Comparison of ENCODE assay signal across 25 cellular contexts in the genomic region with DNA sequence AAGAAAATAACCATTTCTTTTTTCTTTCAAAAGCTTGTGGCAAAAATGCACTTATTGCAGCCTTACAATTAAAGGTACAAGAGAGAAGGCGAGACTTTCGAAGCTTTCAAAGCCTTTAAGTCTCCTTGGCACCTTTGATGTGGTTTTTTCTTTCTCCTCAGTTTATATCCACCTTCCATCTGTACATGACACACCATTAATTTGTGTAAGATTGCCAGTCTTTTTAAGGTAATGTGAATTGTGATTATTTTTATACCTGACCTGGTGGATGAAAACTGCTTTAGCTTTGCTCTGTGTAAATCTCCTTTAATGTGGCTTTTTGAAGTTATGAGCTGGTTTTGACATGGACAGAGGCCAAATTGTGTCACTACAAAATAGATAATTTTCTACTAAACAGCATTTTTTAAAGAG.
"Had no signal": no experiment of that assay in that cellular context is flagged by ENCODE, and none has a peak within 500 bp of the region (broad histone marks: within the 10 kb centered on the region; RNA-seq: fewer than 3 reads in every experiment).

No MANE protein-coding gene starts in this region.

- H3K4me2 ChIP-seq: hepatocyte had no signal

- H3K4me1 ChIP-seq: parathyroid adenoma had no signal

- H3K79me2 ChIP-seq: hepatocyte, parathyroid adenoma had no signal

- H3K36me3 ChIP-seq: lower lobe of right lung, right lobe of liver, thoracic aorta, transverse colon had no signal

- DNase-seq: cortex of kidney; dorsolateral prefrontal cortex; effector CD8-positive, alpha-beta T cell; foreskin fibroblast; kidney; left cardiac atrium; left ventricle myocardium inferior; lower lobe of right lung; midbrain; occipital lobe; psoas muscle; retina; right lobe of liver; spleen; stimulated activated CD4-positive, alpha-beta T cell treated with anti-CD3 and anti-CD28 coated beads, Interleukin-15, amount 100 ng/mL, for 24 hours; stimulated activated CD4-positive, alpha-beta T cell treated with anti-CD3 and anti-CD28 coated beads, Interleukin-1b, Interleukin-23, amount 100 ng/mL, for 48 hours; stimulated activated CD4-positive, alpha-beta T cell treated with anti-CD3 and anti-CD28 coated beads, Interleukin-4, amount 100 ng/mL, for 4 hours; stimulated activated naive CD4-positive, alpha-beta T cell; stomach; substantia nigra; transverse colon had no signal

- H2AFZ ChIP-seq: hepatocyte, parathyroid adenoma had no signal

- H3K4me3 ChIP-seq: dorsolateral prefrontal cortex, gastroesophageal sphincter, hepatocyte, left ventricle myocardium inferior, lower lobe of right lung, psoas muscle, right lobe of liver, spleen, stomach, thoracic aorta, transverse colon had no signal

- H3K27me3 ChIP-seq: dorsolateral prefrontal cortex, gastroesophageal sphincter, hepatocyte, right lobe of liver, spleen, stomach, transverse colon had no signal

- H3K27ac ChIP-seq: dorsolateral prefrontal cortex, gastroesophageal sphincter, hepatocyte, left ventricle myocardium inferior, lower lobe of right lung, parathyroid adenoma, psoas muscle, right lobe of liver, spleen, stomach, thoracic aorta, transverse colon had no signal

- H3K9me3 ChIP-seq: lower lobe of right lung, right lobe of liver, stomach, thoracic aorta, transverse colon had no signal
